Comparison of ENCODE assay signal across 8 cellular contexts in genomic region chr3:137013955-137014688, GRCh38. TPM values are rescaled to one million over a fixed set of nuclear protein-coding genes. Genes with fewer than 3 reads are reported as not detected.
DNase-seq lines count a peak whose midpoint lies in the region; TF ChIP-seq lines count a peak whose summit lies in the region.

No MANE protein-coding gene starts in this region.

- no peaks in the 10 kb centered on the region for H4K20me1 ChIP-seq in osteoblast (ENCODE audit: insufficient read depth, low read length)

- no peaks in the 10 kb centered on the region for H3K9me3 Mint-ChIP-seq in activated naive CD4-positive, alpha-beta T cell treated with anti-CD3 and anti-CD28 coated beads, Interleukin-2, amount 10 ng/mL, durations not matched to agents 7 days and 5 days

- no peaks in the 10 kb centered on the region for H3K36me3 Mint-ChIP-seq in activated naive CD4-positive, alpha-beta T cell treated with anti-CD3 and anti-CD28 coated beads, Interleukin-2, amount 10 ng/mL, durations not matched to agents 7 days and 5 days

- H3K4me3 ChIP-seq in HFF-Myc (replicated peaks; ENCODE audit: low read depth, low read length) (peak overlapping the region; percentile 33), SK-N-MC (peak overlapping the region; percentile 13), osteoblast (ENCODE audit: insufficient read depth, low read length) (peak overlapping the region; percentile 76), testis (peak overlapping the region; percentile 51 to 54)

- TF ChIP-seq POLR2A in testis (IDR thresholded peaks at IDR 0.05), result no peak

- peak overlapping the region; percentile 91 for H2AFZ ChIP-seq in osteoblast (ENCODE audit: low read length)

- H3K27me3 ChIP-seq in osteoblast (ENCODE audit: insufficient read depth, low read length), result no peaks in the 10 kb centered on the region
- H3K27me3 ChIP-seq in testis, result no peaks in the 10 kb centered on the region

- DNase-seq in ELR (ENCODE audit: low read depth) (peak; percentile 92), HFF-Myc (ENCODE audit: extremely low read depth, low read depth) (peak; percentile 84), NCI-H1048 (lab: John Stamatoyannopoulos, UW) (peak; percentile 45), SK-N-MC (ENCODE audit: low read depth, low spot score) (peak; percentile 87), glomerular endothelial cell (ENCODE audit: extremely low read depth, low read depth, low spot score) (peak; percentile 74), osteoblast (ENCODE audit: insufficient read length, low spot score, missing footprints) (peak; percentile 89), testis (peak; percentile 96)
- DNase-seq in activated naive CD4-positive, alpha-beta T cell treated with anti-CD3 and anti-CD28 coated beads, Interleukin-2, amount 10 ng/mL, durations not matched to agents 7 days and 5 days, result peak; percentile 88

- peak overlapping the region; percentile 22 for H3K9ac ChIP-seq in SK-N-MC (ENCODE audit: insufficient read length)

- H3K27ac Mint-ChIP-seq in activated naive CD4-positive, alpha-beta T cell treated with anti-CD3 and anti-CD28 coated beads, Interleukin-2, amount 10 ng/mL, durations not matched to agents 7 days and 5 days, result no peak overlapping the region

- intact Hi-C loops in testis (cut with DNase I; ENCODE audit: low total_unique reads), result loop anchor here (10.0 kb wide), 2 partner anchors 259 to 939 kb away; partner anchors contain the start of gene STAG1

- H3K79me2 ChIP-seq in osteoblast (ENCODE audit: insufficient read depth, low read length), result no peaks in the 10 kb centered on the region

- H3K27ac ChIP-seq in SK-N-MC, result no peak overlapping the region
- H3K27ac ChIP-seq in osteoblast (ENCODE audit: low read depth, low read length), result peak overlapping the region; percentile 31
- peak overlapping the region; percentile 75 to 97 for H3K27ac ChIP-seq in testis

- H3K4me1 ChIP-seq in osteoblast (ENCODE audit: insufficient read depth, low read length), result peaks cover 14% of the 10 kb centered on the region
- peaks cover 4% of the 10 kb centered on the region for H3K4me1 ChIP-seq in testis

- 1 to 2% methylated on average over 17 of the region's 17 CpGs for WGBS in testis, 2 donors

- peaks cover 13% of the 10 kb centered on the region for H3K4me1 Mint-ChIP-seq in activated naive CD4-positive, alpha-beta T cell treated with anti-CD3 and anti-CD28 coated beads, Interleukin-2, amount 10 ng/mL, durations not matched to agents 7 days and 5 days

- CTCF ChIA-PET in activated naive CD4-positive, alpha-beta T cell treated with anti-CD3 and anti-CD28 coated beads, Interleukin-2, amount 10 ng/mL, durations not matched to agents 7 days and 5 days (lab: Charles Lee), result interaction anchor here (0.5 to 6.3 kb wide), 41 partner anchors 8 to 972 kb away, joined by 3 to 156 read pairs (median 4); partner anchors contain the start of genes NCK1, SLC35G2 and STAG1

- TF ChIP-seq CTCF in HFF-Myc (IDR thresholded peaks at IDR 0.05; ENCODE audit: low read depth, low read length, missing control alignments) (peak; percentile 77), osteoblast (IDR thresholded peaks at IDR 0.05; ENCODE audit: extremely low read depth, low read depth, low read length) (peak; percentile 92), testis (IDR thresholded peaks at IDR 0.05) (peak; percentile 97 to 99 (median 98))

- peak overlapping the region; percentile 96 for H3K4me2 ChIP-seq in osteoblast (ENCODE audit: insufficient read depth, low read length)

- H3K27me3 Mint-ChIP-seq in activated naive CD4-positive, alpha-beta T cell treated with anti-CD3 and anti-CD28 coated beads, Interleukin-2, amount 10 ng/mL, durations not matched to agents 7 days and 5 days, result peaks cover 4% of the 10 kb centered on the region

- H3K9me3 ChIP-seq in SK-N-MC (ENCODE audit: low read depth, low read length), result no peaks in the 10 kb centered on the region
- H3K9me3 ChIP-seq in osteoblast (ENCODE audit: low read depth, low read length), result no peaks in the 10 kb centered on the region
- H3K9me3 ChIP-seq in testis, result no peaks in the 10 kb centered on the region

- H3K4me3 Mint-ChIP-seq in activated naive CD4-positive, alpha-beta T cell treated with anti-CD3 and anti-CD28 coated beads, Interleukin-2, amount 10 ng/mL, durations not matched to agents 7 days and 5 days, result peak overlapping the region; percentile 56

- H3K36me3 ChIP-seq in SK-N-MC (ENCODE audit: insufficient read depth, low read length) (no peaks in the 10 kb centered on the region), osteoblast (ENCODE audit: insufficient read depth, low read length) (no peaks in the 10 kb centered on the region), testis (ENCODE audit: low read depth, missing control alignments) (no peaks in the 10 kb centered on the region)

RNA-seq across cellular contexts. Expression of gene IL20RB, which starts 56.3 kb away (rescaled TPM):
- total RNA-seq in glomerular endothelial cell, result 0.73 and 1.6 TPM in 2 replicates
- 1.2 and 1.8 TPM in 2 replicates for total RNA-seq in osteoblast
- total RNA-seq in testis, result 1 to 10 TPM; 2.0 to 3.5 TPM
- polyA plus RNA-seq in testis (ENCODE audit: insufficient read depth, low read depth, low replicate concordance), result 12.5 TPM

Comparison
In these comparisons a context has a peak if more than half of its experiments do, and no peak if none do; other contexts are left out.
1. DNase-seq: peak in every context shown above with its lines; median percentile 96 in testis; 92 in ELR; 89 in osteoblast; 88 in activated naive CD4-positive, alpha-beta T cell treated with anti-CD3 and anti-CD28 coated beads, Interleukin-2, amount 10 ng/mL, durations not matched to agents 7 days and 5 days; 87 in SK-N-MC; 84 in HFF-Myc; 74 in glomerular endothelial cell; 45 in NCI-H1048.
2. H3K4me3 ChIP-seq: peak in every context shown above with its lines; median percentile 76 in osteoblast; 52 in testis; 33 in HFF-Myc; 13 in SK-N-MC.